In genomic region chr4:53997901-53998300, GRCh38 we compare ENCODE assay signal across 29 cellular contexts.
DNase-seq lines count a peak whose midpoint lies in the region; ATAC-seq and TF ChIP-seq lines count a peak whose summit lies in the region.
"Had no signal": no experiment of that assay in that cellular context is flagged by ENCODE, and none has a peak within 500 bp of the region (broad histone marks: within the 10 kb centered on the region; RNA-seq: fewer than 3 reads in every experiment).

No MANE protein-coding gene starts in this region.

- intact Hi-C loops in tibial artery (cut with DNase I; ENCODE audit: low total_unique reads), result no loop called here

- no peaks in the 10 kb centered on the region for H3K9me2 ChIP-seq in SK-N-SH

- H3K4me2 ChIP-seq in SK-N-SH, result no peak overlapping the region

- no peaks in the 10 kb centered on the region for H4K20me1 ChIP-seq in SK-N-SH (ENCODE audit: insufficient read depth)

- TF ChIP-seq EP300 in SK-N-SH (IDR thresholded peaks at IDR 0.05; ENCODE audit: borderline replicate concordance in 1 of 2, low read depth in 1 of 2, low read length in 1 of 2) (no peak), tibial nerve (IDR thresholded peaks at IDR 0.05) (no peak)

- H3K9ac ChIP-seq in SK-N-SH, result no peak overlapping the region

- H3K36me3 ChIP-seq in HEK293 (ENCODE audit: control insufficient read depth in 2 of 2, insufficient read depth in 1 of 2, low read length in 2 of 2) (no peaks in the 10 kb centered on the region), SK-N-SH (replicated peaks in 1 of 2; ENCODE audit: control insufficient read depth in 1 of 2, insufficient read depth in 2 of 2, low read length in 1 of 2) (peaks cover 13 to 40% of the 10 kb centered on the region in 2 experiments), tibial nerve (peaks cover 0 to 19% (median 0%) of the 10 kb centered on the region in 3 donors), tibial artery (peaks cover 0 to 14% (median 4%) of the 10 kb centered on the region in 3 donors)
- H3K36me3 ChIP-seq: suprapubic skin had no signal

- peaks cover 6% of the 10 kb centered on the region for H3K4me1 Mint-ChIP-seq in nephron progenitor cell
- H3K4me1 Mint-ChIP-seq in stimulated activated naive B cell treated with anti-CD40 and anti-IgM and Interleukin-4, amounts not matched to agents 10 μg/mL and 1 μg/mL and 100 μg/mL, for 72 hours, result peaks cover 2 to 7% of the 10 kb centered on the region in 2 donors
- H3K4me1 Mint-ChIP-seq in activated naive CD4-positive, alpha-beta T cell treated with anti-CD3 and anti-CD28 coated beads, Interleukin-2, amount 10 ng/mL, durations not matched to agents 7 days and 5 days, result no peaks in the 10 kb centered on the region
- H3K4me1 Mint-ChIP-seq: activated T-helper 17 cell treated with anti-CD3 and anti-CD28 coated beads, Interleukin-2, amount 50 U/mL, for 72 hours had no signal

- CTCF ChIA-PET in HEK293 (lab: Yijun Ruan, JAX), result interaction anchor here (0.6 kb wide), 1 partner anchor 121 kb away, joined by 3 read pairs; no protein-coding TSS in a partner anchor
- CTCF ChIA-PET in SK-N-SH (lab: Yijun Ruan, JAX), result no interaction called here
- CTCF ChIA-PET in activated naive CD4-positive, alpha-beta T cell treated with anti-CD3 and anti-CD28 coated beads, Interleukin-2, amount 10 ng/mL, durations not matched to agents 7 days and 5 days (lab: Charles Lee), result no interaction called here

- H3K27me3 ChIP-seq in SK-N-SH (ENCODE audit: insufficient read depth) (no peaks in the 10 kb centered on the region), tibial nerve (no peaks in the 10 kb centered on the region), tibial artery (no peaks in the 10 kb centered on the region)
- H3K27me3 ChIP-seq: sigmoid colon, suprapubic skin had no signal

- no peak for TF ChIP-seq RAD21 in SK-N-SH (IDR thresholded peaks at IDR 0.05; ENCODE audit: low read length)

- H3K4me3 ChIP-seq in HEK293 (ENCODE audit: low read depth, low read length) (no peak overlapping the region), SK-N-SH (ENCODE audit: low read depth in 2 of 2, low read length in 1 of 2) (no peak overlapping the region), tibial nerve (no peak overlapping the region), tibial artery (no peak overlapping the region)
- H3K4me3 ChIP-seq: sigmoid colon, suprapubic skin had no signal

- TF ChIP-seq POLR2A in tibial nerve (IDR thresholded peaks at IDR 0.05), result no peak

- DNase-seq in SK-N-SH, result no peak
- peak; percentile 77 for DNase-seq in glomerular visceral epithelial cell (ENCODE audit: extremely low spot score)
- DNase-seq in nephron progenitor cell, result no peak
- no peak for DNase-seq in tibial nerve (ENCODE audit: low spot score in 2 of 2)
- no peak for DNase-seq in stimulated activated naive B cell treated with anti-CD40 and anti-IgM and Interleukin-4, amounts not matched to agents 10 μg/mL and 1 μg/mL and 100 μg/mL, for 72 hours
- DNase-seq in tibial artery, result no peak
- no peak for DNase-seq in activated naive CD4-positive, alpha-beta T cell treated with anti-CD3 and anti-CD28 coated beads, Interleukin-2, amount 10 ng/mL, durations not matched to agents 7 days and 5 days
- DNase-seq: activated CD4-positive, alpha-beta memory T cell treated with anti-CD3 and anti-CD28 coated beads for 36 hours; anterior cingulate cortex; central memory CD4-positive, alpha-beta T cell; endodermal cell; IMR-90; islet precursor cell; mammary epithelial cell; NCI-H1092 treated with DMSO at 0.1 percent for 48 hours; NCI-H187 treated with DMSO at 0.1 percent for 48 hours; NCI-H748 treated with DMSO at 0.1 percent for 48 hours; posterior cingulate gyrus; RPMI8226; sigmoid colon; stimulated activated CD4-positive, alpha-beta T cell treated with anti-CD3 and anti-CD28 coated beads, Interleukin-15, amount 100 ng/mL, for 24 hours; stimulated activated naive CD4-positive, alpha-beta T cell had no signal

- peak overlapping the region; percentile 57 for H3K27ac Mint-ChIP-seq in nephron progenitor cell
- no peak overlapping the region for H3K27ac Mint-ChIP-seq in stimulated activated naive B cell treated with anti-CD40 and anti-IgM and Interleukin-4, amounts not matched to agents 10 μg/mL and 1 μg/mL and 100 μg/mL, for 72 hours
- H3K27ac Mint-ChIP-seq in activated naive CD4-positive, alpha-beta T cell treated with anti-CD3 and anti-CD28 coated beads, Interleukin-2, amount 10 ng/mL, durations not matched to agents 7 days and 5 days, result no peak overlapping the region
- H3K27ac Mint-ChIP-seq: activated CD4-positive, alpha-beta memory T cell treated with anti-CD3 and anti-CD28 coated beads for 36 hours; activated naive CD8-positive, alpha-beta T cell; activated T-helper 17 cell treated with anti-CD3 and anti-CD28 coated beads, Interleukin-2, amount 50 U/mL, for 72 hours; dendritic cell treated with granulocyte-macrophage colony-stimulating factor and Interleukin-4, amounts not matched to agents 40 ng/mL and 50 ng/mL, for 4 days; endodermal cell had no signal

- H3K4me3 Mint-ChIP-seq in nephron progenitor cell, result no peak overlapping the region
- H3K4me3 Mint-ChIP-seq in stimulated activated naive B cell treated with anti-CD40 and anti-IgM and Interleukin-4, amounts not matched to agents 10 μg/mL and 1 μg/mL and 100 μg/mL, for 72 hours, result no peak overlapping the region
- no peak overlapping the region for H3K4me3 Mint-ChIP-seq in activated naive CD4-positive, alpha-beta T cell treated with anti-CD3 and anti-CD28 coated beads, Interleukin-2, amount 10 ng/mL, durations not matched to agents 7 days and 5 days
- H3K4me3 Mint-ChIP-seq: activated CD4-positive, alpha-beta memory T cell treated with anti-CD3 and anti-CD28 coated beads for 36 hours; activated naive CD8-positive, alpha-beta T cell; activated T-helper 17 cell treated with anti-CD3 and anti-CD28 coated beads, Interleukin-2, amount 50 U/mL, for 72 hours; dendritic cell treated with granulocyte-macrophage colony-stimulating factor and Interleukin-4, amounts not matched to agents 40 ng/mL and 50 ng/mL, for 4 days; endodermal cell had no signal

- H2AFZ ChIP-seq in SK-N-SH (ENCODE audit: low read depth), result no peak overlapping the region

- H3K4me1 ChIP-seq in HEK293 (ENCODE audit: control insufficient read depth, insufficient read depth, low read length), result no peaks in the 10 kb centered on the region
- no peaks in the 10 kb centered on the region for H3K4me1 ChIP-seq in SK-N-SH (ENCODE audit: control insufficient read depth in 1 of 2, insufficient read depth in 2 of 2, low read depth in 1 of 2, low read length in 1 of 2)
- H3K4me1 ChIP-seq in tibial nerve, result no peaks in the 10 kb centered on the region
- peaks cover 0 to 4% (median 0%) of the 10 kb centered on the region in 4 donors for H3K4me1 ChIP-seq in tibial artery
- H3K4me1 ChIP-seq: suprapubic skin had no signal

- TF ChIP-seq CTCF in HEK293 (tag by site-specific recombination; IDR thresholded peaks at IDR 0.05) (no peak), SK-N-SH (IDR thresholded peaks at IDR 0.05) (no peak), nephron progenitor cell (IDR thresholded peaks at IDR 0.05) (no peak), tibial nerve (IDR thresholded peaks at IDR 0.05) (no peak), tibial artery (IDR thresholded peaks at IDR 0.05) (no peak)

- POLR2A ChIA-PET in HEK293 (lab: Yijun Ruan, JAX), result no interaction called here
- POLR2A ChIA-PET in SK-N-SH (lab: Yijun Ruan, JAX), result no interaction called here

- ATAC-seq in stimulated activated naive B cell treated with anti-CD40 and anti-IgM and Interleukin-4, amounts not matched to agents 10 μg/mL and 1 μg/mL and 100 μg/mL, for 72 hours (replicated peaks), result no peak
- ATAC-seq: activated CD4-positive, CD25-positive, alpha-beta regulatory T cell treated with anti-CD3 and anti-CD28 coated beads, Interleukin-2, amount 50 U/mL, for 24 hours; activated T-helper 17 cell treated with anti-CD3 and anti-CD28 coated beads, Interleukin-2, amount 50 U/mL, for 72 hours had no signal

- H3K36me3 Mint-ChIP-seq in nephron progenitor cell (ENCODE audit: low read depth), result peaks cover 19% of the 10 kb centered on the region
- peaks cover 15 to 20% of the 10 kb centered on the region in 2 donors for H3K36me3 Mint-ChIP-seq in stimulated activated naive B cell treated with anti-CD40 and anti-IgM and Interleukin-4, amounts not matched to agents 10 μg/mL and 1 μg/mL and 100 μg/mL, for 72 hours
- peaks cover 14% of the 10 kb centered on the region for H3K36me3 Mint-ChIP-seq in activated naive CD4-positive, alpha-beta T cell treated with anti-CD3 and anti-CD28 coated beads, Interleukin-2, amount 10 ng/mL, durations not matched to agents 7 days and 5 days

- no peaks in the 10 kb centered on the region for H3K9me3 Mint-ChIP-seq in nephron progenitor cell
- H3K9me3 Mint-ChIP-seq in stimulated activated naive B cell treated with anti-CD40 and anti-IgM and Interleukin-4, amounts not matched to agents 10 μg/mL and 1 μg/mL and 100 μg/mL, for 72 hours, result no peaks in the 10 kb centered on the region
- H3K9me3 Mint-ChIP-seq in activated naive CD4-positive, alpha-beta T cell treated with anti-CD3 and anti-CD28 coated beads, Interleukin-2, amount 10 ng/mL, durations not matched to agents 7 days and 5 days, result no peaks in the 10 kb centered on the region
- H3K9me3 Mint-ChIP-seq: activated CD4-positive, alpha-beta memory T cell treated with anti-CD3 and anti-CD28 coated beads for 36 hours; activated T-helper 17 cell treated with anti-CD3 and anti-CD28 coated beads, Interleukin-2, amount 50 U/mL, for 72 hours; endodermal cell had no signal

- no peaks in the 10 kb centered on the region for H3K9me3 ChIP-seq in HEK293 (ENCODE audit: control insufficient read depth, insufficient read depth, low read depth, low read length)
- H3K9me3 ChIP-seq in SK-N-SH, result no peaks in the 10 kb centered on the region
- no peaks in the 10 kb centered on the region for H3K9me3 ChIP-seq in tibial nerve
- no peaks in the 10 kb centered on the region for H3K9me3 ChIP-seq in tibial artery
- H3K9me3 ChIP-seq: sigmoid colon, suprapubic skin had no signal

- H3F3A ChIP-seq in SK-N-SH (replicated peaks; ENCODE audit: insufficient read depth), result peaks cover 6% of the 10 kb centered on the region

- 60% methylated on average over 4 of the region's 4 CpGs for whole genome bisulfite sequencing in SK-N-SH (ENCODE audit: low lambda C conversion rate)
- 51 to 60% methylated on average over 4 of the region's 4 CpGs for WGBS in tibial nerve, 2 donors

- H3K27me3 Mint-ChIP-seq in nephron progenitor cell (ENCODE audit: low read depth, poor library complexity), result no peaks in the 10 kb centered on the region
- no peaks in the 10 kb centered on the region for H3K27me3 Mint-ChIP-seq in stimulated activated naive B cell treated with anti-CD40 and anti-IgM and Interleukin-4, amounts not matched to agents 10 μg/mL and 1 μg/mL and 100 μg/mL, for 72 hours
- no peaks in the 10 kb centered on the region for H3K27me3 Mint-ChIP-seq in activated naive CD4-positive, alpha-beta T cell treated with anti-CD3 and anti-CD28 coated beads, Interleukin-2, amount 10 ng/mL, durations not matched to agents 7 days and 5 days
- H3K27me3 Mint-ChIP-seq: activated CD4-positive, alpha-beta memory T cell treated with anti-CD3 and anti-CD28 coated beads for 36 hours; activated naive CD8-positive, alpha-beta T cell; activated T-helper 17 cell treated with anti-CD3 and anti-CD28 coated beads, Interleukin-2, amount 50 U/mL, for 72 hours; dendritic cell treated with granulocyte-macrophage colony-stimulating factor and Interleukin-4, amounts not matched to agents 40 ng/mL and 50 ng/mL, for 4 days had no signal

- no peaks in the 10 kb centered on the region for H3K79me2 ChIP-seq in SK-N-SH (ENCODE audit: insufficient read depth)

- H3K27ac ChIP-seq in HEK293 (ENCODE audit: extremely low read depth, low read depth, low read length) (no peak overlapping the region), SK-N-SH (ENCODE audit: low read depth in 2 of 2, low read length in 1 of 2) (no peak overlapping the region), tibial nerve (no peak overlapping the region), tibial artery (no peak overlapping the region)
- H3K27ac ChIP-seq: C4-2B, sigmoid colon, suprapubic skin had no signal
